Comparison of ENCODE assay signal across 22 cellular contexts in the genomic region with DNA sequence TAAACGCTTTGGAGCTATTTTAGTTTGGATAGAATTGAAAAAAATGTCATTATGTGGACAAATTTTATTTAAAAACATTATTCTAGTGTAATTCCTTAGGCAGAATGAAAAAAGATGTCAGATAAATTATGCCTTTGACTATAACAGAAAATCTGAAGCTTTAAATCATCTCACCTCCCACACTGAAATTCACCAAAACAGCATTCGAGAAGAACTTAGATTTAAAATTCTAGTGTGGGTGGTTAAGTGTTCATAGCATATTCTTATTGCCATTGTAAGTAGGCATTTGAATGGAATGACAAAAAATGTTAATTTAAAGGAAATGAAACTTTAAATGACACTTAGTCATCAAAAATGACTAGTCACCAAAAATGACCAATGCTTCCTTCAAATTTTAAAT. TPM values are rescaled to one million over a fixed set of nuclear protein-coding genes. Genes with fewer than 3 reads are reported as not detected.
"Had no signal": no experiment of that assay in that cellular context is flagged by ENCODE, and none has a peak within 500 bp of the region (broad histone marks: within the 10 kb centered on the region; RNA-seq: fewer than 3 reads in every experiment).

No MANE protein-coding gene starts in this region.

- H3K27me3 ChIP-seq: colonic mucosa had no signal

- FAIRE-seq: endothelial cell of umbilical vein, kidney had no signal

- H3K4me3 Mint-ChIP-seq: activated T-cell treated with anti-CD3 and anti-CD28 coated beads, Interleukin-2, amount 50 U/mL, for 4 hours; brain; type B pancreatic cell had no signal

- H3K4me1 ChIP-seq: colonic mucosa had no signal

- H3K9me3 ChIP-seq: colonic mucosa, esophagus squamous epithelium had no signal

- H3K4me3 ChIP-seq: colonic mucosa, esophagus squamous epithelium had no signal

- ATAC-seq: activated naive CD4-positive, alpha-beta T cell treated with anti-CD3 and anti-CD28 coated beads, Interleukin-2, amount 50 U/mL, for 72 hours; activated T-cell treated with anti-CD3 and anti-CD28 coated beads, Interleukin-2, amount 50 U/mL, for 4 hours; left ventricle myocardium superior; stimulated activated naive CD8-positive, alpha-beta T cell treated with anti-CD3 and anti-CD28 coated beads, Interleukin-15, Interleukin-2, amounts not matched to agents 100 U/mL and 50 U/mL, for 24 hours had no signal

- H3K9me3 Mint-ChIP-seq: activated T-cell treated with anti-CD3 and anti-CD28 coated beads, Interleukin-2, amount 50 U/mL, for 4 hours; brain; type B pancreatic cell had no signal

- DNase-seq: activated CD4-positive, alpha-beta T cell treated with anti-CD3 and anti-CD28 coated beads for 1 hour; activated CD4-positive, alpha-beta T cell treated with anti-CD3 and anti-CD28 coated beads, Interleukin-2, amount 50 U/mL, for 48 hours; activated gamma-delta T cell; activated T-cell treated with anti-CD3 and anti-CD28 coated beads, Interleukin-2, amount 50 U/mL, for 4 hours; central memory CD4-positive, alpha-beta T cell; colonic mucosa; effector CD4-positive, alpha-beta T cell; esophagus squamous epithelium; hippocampal formation; kidney; left ventricle myocardium superior; retina; stimulated activated CD4-positive, alpha-beta T cell treated with anti-CD3 and anti-CD28 coated beads, Interleukin-15, amount 100 ng/mL, for 24 hours; stimulated activated CD4-positive, alpha-beta T cell treated with anti-CD3 and anti-CD28 coated beads, Interleukin-4, amount 100 ng/mL, for 1 hour; stimulated activated naive CD8-positive, alpha-beta T cell treated with anti-CD3 and anti-CD28 coated beads, Interleukin-15, Interleukin-2, amounts not matched to agents 100 U/mL and 50 U/mL, for 24 hours had no signal

- H3K27ac Mint-ChIP-seq: activated naive CD4-positive, alpha-beta T cell treated with anti-CD3 and anti-CD28 coated beads, Interleukin-2, amount 50 U/mL, for 72 hours; brain; type B pancreatic cell had no signal

- H3K27ac ChIP-seq: colonic mucosa, esophagus squamous epithelium, parathyroid adenoma had no signal

- H3K36me3 ChIP-seq: colonic mucosa had no signal

RNA-seq across cellular contexts. Expression of gene CNDP1, which starts 56.3 kb away (rescaled TPM):
- total RNA-seq: endothelial cell of umbilical vein; esophagus squamous epithelium; fibroblast of villous mesenchyme; left ventricle myocardium superior; T-helper 1 cell treated with Interleukin-12 subunit alpha and Interleukin-12 subunit beta and Interleukin-4 antibody, amounts not matched to agents 30 ng/mL and 1 ng/mL, for 36 hours had no signal
- polyA plus RNA-seq: endothelial cell of umbilical vein had no signal
